10 cellular contexts compared by ENCODE assay signal in genomic region chr14:71597955-71598659, GRCh38.
DNase-seq lines count a peak whose midpoint lies in the region; ATAC-seq, FAIRE-seq and TF ChIP-seq lines count a peak whose summit lies in the region.
"Had no signal": no experiment of that assay in that cellular context is flagged by ENCODE, and none has a peak within 500 bp of the region (broad histone marks: within the 10 kb centered on the region; RNA-seq: fewer than 3 reads in every experiment).

No MANE protein-coding gene starts in this region.

- 15% methylated on average over 4 of the region's 4 CpGs for WGBS in GM12878 (ENCODE audit: insufficient coverage, insufficient replicate concordance, low lambda C conversion rate, missing lambda C conversion rate)
- 80% methylated on average over 4 of the region's 4 CpGs for WGBS in suprapubic skin

- ATAC-seq in GM18505 (IDR thresholded peaks at IDR 0.05; ENCODE audit: unreplicated experiment) (peak; percentile 80), GM21529 (IDR thresholded peaks at IDR 0.05; ENCODE audit: unreplicated experiment) (peak; percentile 78), GM12878 (peak; percentile 94)

- peaks cover 8% of the 10 kb centered on the region; the same call in 2 of the 3 replicates for H3K9me3 ChIP-seq in GM12878 (replicated peaks; ENCODE audit: control insufficient read depth, insufficient read depth, low read length)
- H3K9me3 ChIP-seq in suprapubic skin, result peaks cover 11% of the 10 kb centered on the region

- intact Hi-C loops in GM12878 (cut with micrococcal nuclease; ENCODE audit: unreplicated experiment), result loop anchor here (2.0 kb wide), 1 partner anchor 43 kb away; no protein-coding TSS in a partner anchor

- TF ChIP-seq EP300 in GM12878 (IDR thresholded peaks at IDR 0.05; ENCODE audit: borderline replicate concordance in 1 of 2, control insufficient read depth in 1 of 2, low read depth in 2 of 2, low read length in 2 of 2), result peak; percentile 48 to 54; a peak in 3 of 4 replicates
- no peak for TF ChIP-seq EP300 in suprapubic skin (IDR thresholded peaks at IDR 0.05)

- SMC1A ChIA-PET in GM12878 (lab: Charles Lee; ENCODE audit: uncharacterized antibody, unreplicated experiment), result interaction anchor here (0.6 to 1.7 kb wide), 8 partner anchors 9 to 276 kb away, joined by 3 to 5 read pairs (median 4); no protein-coding TSS in a partner anchor

- H3K27me3 ChIP-seq in GM12878 (replicated peaks in 1 of 2; ENCODE audit: control insufficient read depth in 2 of 2, insufficient read depth in 2 of 2, low read length in 1 of 2) (no peaks in the 10 kb centered on the region), suprapubic skin (no peaks in the 10 kb centered on the region)

- H3K4me1 ChIP-seq in GM12878 (ENCODE audit: control insufficient read depth, insufficient read depth, low read length), result peaks cover 18% of the 10 kb centered on the region
- peaks cover 5% of the 10 kb centered on the region for H3K4me1 ChIP-seq in suprapubic skin

- H3K27ac ChIP-seq in GM12878 (ENCODE audit: control insufficient read depth, insufficient read depth) (peak overlapping the region; percentile 71), suprapubic skin (no peak overlapping the region)

- peaks cover 49% of the 10 kb centered on the region for H3K79me2 ChIP-seq in GM12878 (ENCODE audit: control insufficient read depth, insufficient read depth, low read length)

- POLR2A ChIA-PET in GM12878 (lab: Charles Lee), result interaction anchor here (0.7 to 2.7 kb wide), 3 partner anchors 14 to 43 kb away, joined by 3 to 10 read pairs (median 7); no protein-coding TSS in a partner anchor

- no peaks in the 10 kb centered on the region for H4K20me1 ChIP-seq in GM12878 (ENCODE audit: control insufficient read depth, insufficient read depth)

- H3K4me2 ChIP-seq in GM12878 (ENCODE audit: control insufficient read depth, insufficient read depth), result peak overlapping the region; percentile 84

- CTCF ChIA-PET in GM12878 (lab: Yijun Ruan, JAX), result interaction anchor here (0.6 to 1.3 kb wide), 3 partner anchors 12 to 67 kb away, joined by 3 read pairs; no protein-coding TSS in a partner anchor

- in situ Hi-C loops in GM12878 (cut with MboI), result no loop called here

- H3K9ac ChIP-seq in GM12878 (ENCODE audit: control insufficient read depth, insufficient read depth, low read length), result no peak overlapping the region

- FAIRE-seq in GM12878 (lab: Jason Lieb, UNC), result peak; percentile 93
- FAIRE-seq: G401.6 had no signal

- H3K4me3 ChIP-seq in Jurkat, Clone E6-1 (ENCODE audit: low read length), result no peak overlapping the region
- H3K4me3 ChIP-seq in GM12878 (no peak overlapping the region), suprapubic skin (no peak overlapping the region)

- no peak for TF ChIP-seq RAD21 in GM12878 (IDR thresholded peaks at IDR 0.05; ENCODE audit: insufficient read depth, low read depth, low read length)

- H2AFZ ChIP-seq in GM12878 (ENCODE audit: control insufficient read depth, low read depth, low read length), result peak overlapping the region; percentile 41; the same call in 1 of the 2 replicates

- no TSS peak for BruUV-seq in GM12878 (replicated peaks; lab: Mats Ljungman, UMichigan)

- TF ChIP-seq POLR2A in GM18505 (IDR thresholded peaks at IDR 0.05; ENCODE audit: borderline replicate concordance, extremely low read depth, insufficient read depth, insufficient read length) (no peak), GM12878 (IDR thresholded peaks at IDR 0.05; ENCODE audit: low read depth, low read length) (no peak), suprapubic skin (IDR thresholded peaks at IDR 0.05) (no peak)

- RAD21 ChIA-PET in GM12878 (lab: Charles Lee; ENCODE audit: unreplicated experiment), result interaction anchor here (1.3 kb wide), 2 partner anchors 19 to 273 kb away, joined by 3 to 5 read pairs; no protein-coding TSS in a partner anchor

- H3K36me3 ChIP-seq in GM12878 (ENCODE audit: control insufficient read depth in 2 of 2, insufficient read depth in 2 of 2, low read length in 1 of 2) (peaks cover 0 to 8% of the 10 kb centered on the region in 2 experiments; a peak in 2 of 4 replicates), suprapubic skin (no peaks in the 10 kb centered on the region)

- peak; percentile 41 for DNase-seq in Jurkat, Clone E6-1 (ENCODE audit: low read depth, low spot score)
- DNase-seq in GM12878 (ENCODE audit: low read depth, low spot score) (no peak), suprapubic skin (ENCODE audit: low spot score in 2 of 2) (no peak), LoVo (ENCODE audit: low spot score) (no peak), RPMI8226 (no peak), amniotic stem cell (lab: John Stamatoyannopoulos, UW) (no peak)
- DNase-seq: posterior cingulate gyrus had no signal

- TF ChIP-seq CTCF in GM12878 (IDR thresholded peaks at IDR 0.05 in 2 of 3, conservative IDR thresholded peaks at IDR 0.05 in 1 of 3; ENCODE audit: control insufficient read depth in 2 of 3, extremely low read depth in 1 of 3, insufficient read depth in 1 of 3, low read depth in 3 of 3, low read length in 3 of 3), result no peak
- no peak for TF ChIP-seq CTCF in suprapubic skin (IDR thresholded peaks at IDR 0.05)

TF ChIP-seq in GM12878, 131 proteins besides CTCF, POLR2A, EP300 and RAD21 (continues in another document):
- TF ChIP-seq CHD2 (IDR thresholded peaks at IDR 0.05; ENCODE audit: borderline replicate concordance, low read depth, low read length), result 0 out of 2 replicates have a peak, but pooled peaks have one; percentile 18
- TF ChIP-seq GABPA (IDR thresholded peaks at IDR 0.05; ENCODE audit: low read depth), result peak; percentile 70
- TF ChIP-seq NRF1 (conservative IDR thresholded peaks at IDR 0.05; ENCODE audit: low read depth, low read length), result no peak
- TF ChIP-seq GATAD2B (conservative IDR thresholded peaks at IDR 0.05; ENCODE audit: low read depth), result 0 out of 2 replicates have a peak, but pooled peaks have one; percentile 40
- TF ChIP-seq DPF2 (IDR thresholded peaks at IDR 0.05), result 0 out of 2 replicates have a peak, but pooled peaks have one; percentile 50
- TF ChIP-seq, protein P1, sequence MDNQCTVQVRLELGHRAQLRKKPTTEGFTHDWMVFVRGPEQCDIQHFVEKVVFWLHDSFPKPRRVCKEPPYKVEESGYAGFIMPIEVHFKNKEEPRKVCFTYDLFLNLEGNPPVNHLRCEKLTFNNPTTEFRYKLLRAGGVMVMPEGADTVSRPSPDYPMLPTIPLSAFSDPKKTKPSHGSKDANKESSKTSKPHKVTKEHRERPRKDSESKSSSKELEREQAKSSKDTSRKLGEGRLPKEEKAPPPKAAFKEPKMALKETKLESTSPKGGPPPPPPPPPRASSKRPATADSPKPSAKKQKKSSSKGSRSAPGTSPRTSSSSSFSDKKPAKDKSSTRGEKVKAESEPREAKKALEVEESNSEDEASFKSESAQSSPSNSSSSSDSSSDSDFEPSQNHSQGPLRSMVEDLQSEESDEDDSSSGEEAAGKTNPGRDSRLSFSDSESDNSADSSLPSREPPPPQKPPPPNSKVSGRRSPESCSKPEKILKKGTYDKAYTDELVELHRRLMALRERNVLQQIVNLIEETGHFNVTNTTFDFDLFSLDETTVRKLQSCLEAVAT (IDR thresholded peaks at IDR 0.05), result peak; percentile 34; the same call in 1 of the 2 replicates
- peak; percentile 45; the same call in 1 of the 2 replicates for TF ChIP-seq BCL11A (IDR thresholded peaks at IDR 0.05; ENCODE audit: low read depth, low read length)
- TF ChIP-seq JUNB (IDR thresholded peaks at IDR 0.05), result peak; percentile 66
- TF ChIP-seq CBFB (IDR thresholded peaks at IDR 0.05; ENCODE audit: low read depth), result peak; percentile 88
- no peak for TF ChIP-seq KDM1A (IDR thresholded peaks at IDR 0.05; ENCODE audit: borderline replicate concordance)
- no peak for TF ChIP-seq ESRRA (IDR thresholded peaks at IDR 0.05; ENCODE audit: low read length)
- no peak for TF ChIP-seq ZZZ3 (IDR thresholded peaks at IDR 0.05; ENCODE audit: control insufficient read depth, insufficient read length, low read depth)
- TF ChIP-seq POLR2AphosphoS5 (IDR thresholded peaks at IDR 0.05; ENCODE audit: low read length), result no peak
- no peak for TF ChIP-seq RAD51 (IDR thresholded peaks at IDR 0.05)
- TF ChIP-seq WRNIP1 (IDR thresholded peaks at IDR 0.05; ENCODE audit: borderline replicate concordance, low read depth, low read length), result no peak
- TF ChIP-seq, protein P2, sequence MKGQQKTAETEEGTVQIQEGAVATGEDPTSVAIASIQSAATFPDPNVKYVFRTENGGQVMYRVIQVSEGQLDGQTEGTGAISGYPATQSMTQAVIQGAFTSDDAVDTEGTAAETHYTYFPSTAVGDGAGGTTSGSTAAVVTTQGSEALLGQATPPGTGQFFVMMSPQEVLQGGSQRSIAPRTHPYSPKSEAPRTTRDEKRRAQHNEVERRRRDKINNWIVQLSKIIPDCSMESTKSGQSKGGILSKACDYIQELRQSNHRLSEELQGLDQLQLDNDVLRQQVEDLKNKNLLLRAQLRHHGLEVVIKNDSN (IDR thresholded peaks at IDR 0.05; ENCODE audit: borderline replicate concordance, extremely low read length, insufficient read depth, low read depth, low read length), result no peak
